8 cellular contexts compared by ENCODE assay signal in the genomic region with DNA sequence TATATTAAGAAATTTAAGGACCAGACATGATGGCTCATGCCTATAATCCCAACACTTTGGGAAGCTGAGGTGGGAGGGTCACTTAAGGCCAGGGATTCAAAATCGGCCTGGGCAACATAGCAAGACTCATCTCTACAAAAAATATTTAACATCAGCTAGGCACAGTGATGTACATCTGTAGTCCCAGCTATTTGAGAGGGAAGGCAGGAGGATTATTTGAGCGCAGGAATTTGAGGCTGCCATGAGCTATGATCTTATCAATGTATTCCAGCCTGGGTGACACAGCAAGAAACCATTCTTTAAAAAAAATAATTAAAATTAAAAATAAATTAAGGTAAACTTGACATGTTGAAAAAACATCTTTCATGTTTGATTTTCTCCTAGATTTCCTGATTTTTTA.
"Had no signal": no experiment of that assay in that cellular context is flagged by ENCODE, and none has a peak within 500 bp of the region (broad histone marks: within the 10 kb centered on the region; RNA-seq: fewer than 3 reads in every experiment).

No MANE protein-coding gene starts in this region.

- H2AFZ ChIP-seq: GM23248, GM23338 had no signal

- H3K4me3 ChIP-seq: GM23248, GM23338, HAP-1 had no signal

- H3K4me1 ChIP-seq: HAP-1 had no signal

- H3K9me3 ChIP-seq: HAP-1 had no signal

- H3K9ac ChIP-seq: GM23248 had no signal

- DNase-seq: GM23248, GOT3, H7, H9, HCEC 1CT, HFFc6 had no signal

- H3K4me2 ChIP-seq: GM23338 had no signal

- H3K27ac ChIP-seq: GM23248 had no signal

- H3K36me3 ChIP-seq: HAP-1 had no signal
